Comparison of ENCODE assay signal across 9 cellular contexts in genomic region chr12:110284597-110284996, GRCh38. TPM values are rescaled to one million over a fixed set of nuclear protein-coding genes. Genes with fewer than 3 reads are reported as not detected.
DNase-seq lines count a peak whose midpoint lies in the region; ATAC-seq, FAIRE-seq and TF ChIP-seq lines count a peak whose summit lies in the region.
"Had no signal": no experiment of that assay in that cellular context is flagged by ENCODE, and none has a peak within 500 bp of the region (broad histone marks: within the 10 kb centered on the region; RNA-seq: fewer than 3 reads in every experiment).

No MANE protein-coding gene starts in this region.

- in situ Hi-C loops in HepG2 (cut with HindIII; ENCODE audit: extremely low pct_ligation_motif_present, low pct_unique_long_range_greater_than_20kb) = no loop called here

- intact Hi-C loops in HepG2 (cut with micrococcal nuclease; ENCODE audit: unreplicated experiment) = loop anchor here (5.0 kb wide), 1 partner anchor 182 kb away; no protein-coding TSS in a partner anchor

- no peak overlapping the region for H3K27ac Mint-ChIP-seq in stimulated activated naive CD8-positive, alpha-beta T cell treated with anti-CD3 and anti-CD28 coated beads, Interleukin-15, Interleukin-2, amounts not matched to agents 100 ng/mL and 50 ng/mL, for 24 hours
- peak overlapping the region; percentile 13 for H3K27ac Mint-ChIP-seq in activated naive CD8-positive, alpha-beta T cell treated with anti-CD3 and anti-CD28 coated beads, Interleukin-2, amount 50 U/mL, for 24 hours

- peaks cover 77% of the 10 kb centered on the region for H3K79me2 ChIP-seq in HepG2 (ENCODE audit: insufficient read depth, low read length)

- peaks cover 83% of the 10 kb centered on the region for H3K4me1 Mint-ChIP-seq in stimulated activated naive CD8-positive, alpha-beta T cell treated with anti-CD3 and anti-CD28 coated beads, Interleukin-15, Interleukin-2, amounts not matched to agents 100 ng/mL and 50 ng/mL, for 24 hours (ENCODE audit: low read depth)
- peaks cover 78% of the 10 kb centered on the region for H3K4me1 Mint-ChIP-seq in activated naive CD8-positive, alpha-beta T cell treated with anti-CD3 and anti-CD28 coated beads, Interleukin-2, amount 50 U/mL, for 24 hours

- POLR2A ChIA-PET in HepG2 (lab: Yijun Ruan, JAX) = interaction anchor here (1.0 kb wide), 1 partner anchor 37 kb away, joined by 4 read pairs; no protein-coding TSS in a partner anchor

- peak overlapping the region; percentile 95 for H3K4me3 Mint-ChIP-seq in stimulated activated naive CD8-positive, alpha-beta T cell treated with anti-CD3 and anti-CD28 coated beads, Interleukin-15, Interleukin-2, amounts not matched to agents 100 ng/mL and 50 ng/mL, for 24 hours
- peak overlapping the region; percentile 91 for H3K4me3 Mint-ChIP-seq in activated naive CD8-positive, alpha-beta T cell treated with anti-CD3 and anti-CD28 coated beads, Interleukin-2, amount 50 U/mL, for 24 hours

- H3K36me3 Mint-ChIP-seq in stimulated activated naive CD8-positive, alpha-beta T cell treated with anti-CD3 and anti-CD28 coated beads, Interleukin-15, Interleukin-2, amounts not matched to agents 100 ng/mL and 50 ng/mL, for 24 hours (ENCODE audit: low read depth) = peaks cover 71% of the 10 kb centered on the region
- peaks cover 67% of the 10 kb centered on the region for H3K36me3 Mint-ChIP-seq in activated naive CD8-positive, alpha-beta T cell treated with anti-CD3 and anti-CD28 coated beads, Interleukin-2, amount 50 U/mL, for 24 hours (ENCODE audit: low read depth)

- no TSS peak for BruUV-seq in HepG2 (replicated peaks; lab: Mats Ljungman, UMichigan)

- ATAC-seq in stimulated activated naive CD8-positive, alpha-beta T cell treated with anti-CD3 and anti-CD28 coated beads, Interleukin-15, Interleukin-2, amounts not matched to agents 100 U/mL and 50 U/mL, for 24 hours = no peak
- no peak for ATAC-seq in activated naive CD8-positive, alpha-beta T cell treated with anti-CD3 and anti-CD28 coated beads, Interleukin-2, amount 50 U/mL, for 24 hours
- no peak for ATAC-seq in HepG2
- no peak for ATAC-seq in GM21723 (IDR thresholded peaks at IDR 0.05; ENCODE audit: unreplicated experiment)

- no peaks in the 10 kb centered on the region for H3K9me3 Mint-ChIP-seq in stimulated activated naive CD8-positive, alpha-beta T cell treated with anti-CD3 and anti-CD28 coated beads, Interleukin-15, Interleukin-2, amounts not matched to agents 100 ng/mL and 50 ng/mL, for 24 hours
- H3K9me3 Mint-ChIP-seq in activated naive CD8-positive, alpha-beta T cell treated with anti-CD3 and anti-CD28 coated beads, Interleukin-2, amount 50 U/mL, for 24 hours = no peaks in the 10 kb centered on the region

- TF ChIP-seq CTCF in HepG2 (CRISPR knock-in tag; IDR thresholded peaks at IDR 0.05) = no peak

- H4K20me1 ChIP-seq in HepG2 (ENCODE audit: insufficient read depth, low read length) = peaks cover 49% of the 10 kb centered on the region

- no peak for FAIRE-seq in HepG2 (lab: Jason Lieb, UNC)

- no peaks in the 10 kb centered on the region for H3K9me3 ChIP-seq in HepG2 (ENCODE audit: low read length)

- DNase-seq in stimulated activated naive CD8-positive, alpha-beta T cell treated with anti-CD3 and anti-CD28 coated beads, Interleukin-15, Interleukin-2, amounts not matched to agents 100 U/mL and 50 U/mL, for 24 hours = no peak
- DNase-seq in activated naive CD8-positive, alpha-beta T cell treated with anti-CD3 and anti-CD28 coated beads, Interleukin-2, amount 50 U/mL, for 24 hours = no peak
- DNase-seq in HepG2 (ENCODE audit: low spot score) = no peak
- no peak for DNase-seq in ureter (ENCODE audit: low spot score)
- DNase-seq in NCI-H82 (lab: John Stamatoyannopoulos, UW) = no peak
- DNase-seq in NCI-H1092 (lab: John Stamatoyannopoulos, UW) = no peak
- DNase-seq: activated CD4-positive, alpha-beta T cell treated with anti-CD3 and anti-CD28 coated beads for 48 hours had no signal

- H3K4me3 ChIP-seq in HepG2 (replicated peaks in 1 of 3; ENCODE audit: insufficient read depth in 1 of 3, low read depth in 2 of 3, low read length in 3 of 3) = peak overlapping the region in 2 of 3 experiments; percentile 73 to 88; a peak in 4 of 6 replicates

- no peak for TF ChIP-seq RAD21 in HepG2 (CRISPR knock-in tag; IDR thresholded peaks at IDR 0.05)

- H3K4me1 ChIP-seq in HepG2 (ENCODE audit: insufficient read depth, low read length) = peaks cover 79% of the 10 kb centered on the region

- H2AFZ ChIP-seq in HepG2 (ENCODE audit: low read length) = no peak overlapping the region

- H3K27me3 Mint-ChIP-seq in stimulated activated naive CD8-positive, alpha-beta T cell treated with anti-CD3 and anti-CD28 coated beads, Interleukin-15, Interleukin-2, amounts not matched to agents 100 ng/mL and 50 ng/mL, for 24 hours = no peaks in the 10 kb centered on the region
- peaks cover 5% of the 10 kb centered on the region for H3K27me3 Mint-ChIP-seq in activated naive CD8-positive, alpha-beta T cell treated with anti-CD3 and anti-CD28 coated beads, Interleukin-2, amount 50 U/mL, for 24 hours

- TF ChIP-seq EP300 in HepG2 (IDR thresholded peaks at IDR 0.05; ENCODE audit: low read depth in 2 of 2, low read length in 2 of 2) = no peak
- no peak for TF ChIP-seq EP300 in HepG2 (CRISPR knock-in tag; IDR thresholded peaks at IDR 0.05; ENCODE audit: borderline replicate concordance)

- no peaks in the 10 kb centered on the region for H3K27me3 ChIP-seq in HepG2 (ENCODE audit: control insufficient read depth in 1 of 2, insufficient read depth in 2 of 2, low read length in 2 of 2)

- peaks cover 4 to 39% of the 10 kb centered on the region in 2 experiments; a peak in 4 of 5 replicates for H3K36me3 ChIP-seq in HepG2 (replicated peaks in 1 of 2; ENCODE audit: control insufficient read depth in 1 of 2, insufficient read depth in 2 of 2, low read length in 2 of 2)

- H3K4me2 ChIP-seq in HepG2 (ENCODE audit: low read depth, low read length) = peak overlapping the region; percentile 91

- CTCF ChIA-PET in HepG2 (lab: Yijun Ruan, JAX; ENCODE audit: low intra/inter-chr PET ratio, low total read pairs) = no interaction called here

- H3K9ac ChIP-seq in HepG2 (ENCODE audit: insufficient read depth, low read depth, low read length) = peak overlapping the region; percentile 94

- no peak overlapping the region for H3K27ac ChIP-seq in HepG2 (ENCODE audit: extremely low read length, insufficient read depth, low read length)

- TF ChIP-seq POLR2A in HepG2 (IDR thresholded peaks at IDR 0.05; ENCODE audit: insufficient read depth in 1 of 2, low read depth in 2 of 2, low read length in 2 of 2) = no peak

TF ChIP-seq in HepG2, 621 proteins besides CTCF, POLR2A, EP300 and RAD21:
- TF ChIP-seq MEF2D (CRISPR knock-in tag; IDR thresholded peaks at IDR 0.05) = no peak
- TF ChIP-seq ZFP36L1 (CRISPR knock-in tag; IDR thresholded peaks at IDR 0.05) = no peak
- no peak for TF ChIP-seq ATF1 (CRISPR knock-in tag; IDR thresholded peaks at IDR 0.05)
- no peak for TF ChIP-seq ZNF841 (CRISPR knock-in tag; IDR thresholded peaks at IDR 0.05; ENCODE audit: borderline replicate concordance)
- TF ChIP-seq ZNF432 (CRISPR knock-in tag; IDR thresholded peaks at IDR 0.05; ENCODE audit: borderline replicate concordance) = no peak
- TF ChIP-seq ZNF121 (CRISPR knock-in tag; IDR thresholded peaks at IDR 0.05) = no peak
- no peak for TF ChIP-seq SRF (IDR thresholded peaks at IDR 0.05; ENCODE audit: low read depth, low read length)

RNA-seq across cellular contexts. Expression of gene ATP2A2, which starts 3.5 kb away (rescaled TPM):
- total RNA-seq in HepG2 (2016; rRNA removed; fragmentation: Illumina TruSeq; extraction: Trizol) = 79.2 and 85.5 TPM in 2 replicates
- total RNA-seq in HepG2 (2016; cell fraction: cytosol; rRNA removed; fragmentation: Illumina TruSeq; extraction: Trizol; ENCODE audit: low read depth) = 16.6 and 18.3 TPM in 2 replicates
- 64.3 and 88.8 TPM in 2 replicates for total RNA-seq in HepG2 (2016; cell fraction: insoluble cytoplasmic fraction; rRNA removed; fragmentation: Illumina TruSeq; extraction: Trizol)
- 50.1 and 58.3 TPM in 2 replicates for total RNA-seq in HepG2 (2016; cell fraction: membrane; rRNA removed; fragmentation: Illumina TruSeq; extraction: Trizol)
- 162 and 186 TPM in 2 replicates for total RNA-seq in HepG2 (2016; cell fraction: nucleus; rRNA removed; fragmentation: Illumina TruSeq; extraction: Trizol)
- 35.4 and 40.8 TPM in 2 replicates for polyA plus RNA-seq in HepG2 (2011; rRNA removed)
- polyA plus RNA-seq in HepG2 (2011; cell fraction: cytosol; rRNA removed) = 19.8 and 24.8 TPM in 2 replicates
- 106 and 112 TPM in 2 replicates for polyA plus RNA-seq in HepG2 (2011; cell fraction: nucleus; rRNA removed)
- polyA plus RNA-seq in HepG2 (2012) = 95.4 and 109 TPM in 2 replicates
- 7.7 and 8.0 TPM in 2 replicates for polyA plus RNA-seq in HepG2 (2016; cell fraction: cytosol; fragmentation: Illumina TruSeq; extraction: Trizol; ENCODE audit: low read depth)
- polyA plus RNA-seq in HepG2 (2016; cell fraction: insoluble cytoplasmic fraction; fragmentation: Illumina TruSeq; extraction: Trizol; ENCODE audit: low read depth) = 52.2 and 68.9 TPM in 2 replicates
- polyA plus RNA-seq in HepG2 (2016; cell fraction: membrane; fragmentation: Illumina TruSeq; extraction: Trizol; ENCODE audit: low read depth) = 23.7 and 31.5 TPM in 2 replicates
- polyA plus RNA-seq in HepG2 (2016; cell fraction: nucleus; fragmentation: Illumina TruSeq; extraction: Trizol; ENCODE audit: insufficient read depth, low read depth) = 193 and 199 TPM in 2 replicates
- 88.2 and 101 TPM in 2 replicates for polyA minus RNA-seq in HepG2 (2011; rRNA and poly(A)+ RNA removed; ENCODE audit: low replicate concordance)
- 63.9 and 75.1 TPM in 2 replicates for polyA minus RNA-seq in HepG2 (2011; cell fraction: cytosol; rRNA and poly(A)+ RNA removed)
- 126 and 131 TPM in 2 replicates for polyA minus RNA-seq in HepG2 (2011; cell fraction: nucleus; rRNA and poly(A)+ RNA removed)
- total RNA-seq in ureter = 357 TPM
